Comparison of ENCODE assay signal across 8 cellular contexts in genomic region chr9:134443169-134444039, GRCh38.
DNase-seq lines count a peak whose midpoint lies in the region; ATAC-seq, FAIRE-seq and TF ChIP-seq lines count a peak whose summit lies in the region.

No MANE protein-coding gene starts in this region.

- intact Hi-C loops in lower leg skin (cut with DNase I; ENCODE audit: low total_unique reads), result loop anchor here (2.0 kb wide), 1 partner anchor 273 kb away; no protein-coding TSS in a partner anchor

- peak; percentile 99 for DNase-seq in A172 (ENCODE audit: low spot score)
- DNase-seq in GM18507 (ENCODE audit: extremely low spot score, insufficient read length, low read depth), result peak; percentile 89
- DNase-seq in NCI-H526 treated with DMSO at 0.1 percent for 48 hours (lab: John Stamatoyannopoulos, UW), result peak; percentile 47
- DNase-seq in activated CD4-positive, alpha-beta T cell treated with anti-CD3 and anti-CD28 coated beads, Interleukin-2, amount 50 U/mL, for 4 hours, result peak; percentile 83 to 86
- DNase-seq in coronary artery (ENCODE audit: low spot score), result peak; percentile 88
- DNase-seq in lower leg skin (ENCODE audit: low spot score in 2 of 2), result peak; percentile 86 to 97
- DNase-seq in stimulated activated CD4-positive, alpha-beta T cell treated with anti-CD3 and anti-CD28 coated beads, Interleukin-4, amount 100 ng/mL, for 48 hours (ENCODE audit: low read depth in 2 of 2), result peak; percentile 79 to 82

- FAIRE-seq in GM18507 (lab: Jason Lieb, UNC), result peak; percentile 94

- WGBS in lower leg skin, 2 donors, result 8 to 11% methylated on average over 22 to 26 of the region's 27 CpGs

- no peak for TF ChIP-seq POLR2A in lower leg skin (IDR thresholded peaks at IDR 0.05)

- H3K4me3 ChIP-seq in coronary artery, result no peak overlapping the region
- H3K4me3 ChIP-seq in lower leg skin (ENCODE audit: low read depth, poor library complexity, severe bottlenecking), result no peak overlapping the region

- H3K27ac ChIP-seq in coronary artery, result peak overlapping the region in 1 of 2 donors; percentile 76

- TF ChIP-seq CTCF in coronary artery (IDR thresholded peaks at IDR 0.05) (peak; percentile 99), lower leg skin (IDR thresholded peaks at IDR 0.05) (peak in 2 of 3 donors; percentile 58 to 97)

- ATAC-seq in HG03354 (IDR thresholded peaks at IDR 0.05; ENCODE audit: poor library complexity, severe bottlenecking, unreplicated experiment), result peak; percentile 87

Comparison
In these comparisons a context has a peak if more than half of its experiments do, and no peak if none do; other contexts are left out.
1. DNase-seq: peak in every context shown above with its lines; median percentile 99 in A172; 92 in lower leg skin; 89 in GM18507; 88 in coronary artery; 84 in activated CD4-positive, alpha-beta T cell treated with anti-CD3 and anti-CD28 coated beads, Interleukin-2, amount 50 U/mL, for 4 hours; 80 in stimulated activated CD4-positive, alpha-beta T cell treated with anti-CD3 and anti-CD28 coated beads, Interleukin-4, amount 100 ng/mL, for 48 hours; 47 in NCI-H526 treated with DMSO at 0.1 percent for 48 hours.